ENCODE assay signal across 10 cellular contexts in genomic region chr10:123241391-123242141, GRCh38.
DNase-seq lines count a peak whose midpoint lies in the region; ATAC-seq lines count a peak whose summit lies in the region.
"Had no signal": no experiment of that assay in that cellular context is flagged by ENCODE, and none has a peak within 500 bp of the region (broad histone marks: within the 10 kb centered on the region; RNA-seq: fewer than 3 reads in every experiment).

No MANE protein-coding gene starts in this region.

- H3K36me3 Mint-ChIP-seq in central memory CD8-positive, alpha-beta T cell (ENCODE audit: insufficient read depth), result no peaks in the 10 kb centered on the region
- H3K36me3 Mint-ChIP-seq: brain had no signal

- H3K4me1 Mint-ChIP-seq in central memory CD8-positive, alpha-beta T cell, result peaks cover 26% of the 10 kb centered on the region
- H3K4me1 Mint-ChIP-seq: brain had no signal

- peak overlapping the region; percentile 61 for H3K4me3 Mint-ChIP-seq in central memory CD8-positive, alpha-beta T cell
- H3K4me3 Mint-ChIP-seq: brain had no signal

- H3K27me3 Mint-ChIP-seq in central memory CD8-positive, alpha-beta T cell, result no peaks in the 10 kb centered on the region

- H3K9me3 Mint-ChIP-seq in central memory CD8-positive, alpha-beta T cell, result no peaks in the 10 kb centered on the region

- ATAC-seq in HG02759 (IDR thresholded peaks at IDR 0.05; ENCODE audit: unreplicated experiment) (peak; percentile 59), HG03460 (IDR thresholded peaks at IDR 0.05; ENCODE audit: unreplicated experiment) (no peak), HG03571 (IDR thresholded peaks at IDR 0.05; ENCODE audit: unreplicated experiment) (no peak)
- peak; percentile 88 for ATAC-seq in central memory CD8-positive, alpha-beta T cell (replicated peaks; ENCODE audit: extremely low read depth, poor library complexity, severe bottlenecking)

- H3K27ac Mint-ChIP-seq in central memory CD8-positive, alpha-beta T cell (ENCODE audit: low read depth), result peak overlapping the region; percentile 98
- H3K27ac Mint-ChIP-seq: brain had no signal

- DNase-seq in AML-193 (lab: John Stamatoyannopoulos, UW) (peak; percentile 21 to 33), UCSD-AML1 (lab: John Stamatoyannopoulos, UW; ENCODE audit: unreplicated experiment) (peak; percentile 41), NCI-H2107 (lab: John Stamatoyannopoulos, UW) (no peak), foreskin melanocyte (no peak)
- peak; percentile 18 to 67 for DNase-seq in central memory CD8-positive, alpha-beta T cell (ENCODE audit: low spot score in 2 of 2)
- DNase-seq: NCI-H69 had no signal

Comparison
In these comparisons a context has a peak if more than half of its experiments do, and no peak if none do; other contexts are left out.
1. DNase-seq: peak in AML-193 (2 of 2), UCSD-AML1 (single experiment) and central memory CD8-positive, alpha-beta T cell (2 of 2); none in NCI-H2107 (single experiment) and foreskin melanocyte (single experiment).
2. ATAC-seq: peak in HG02759 (single experiment) and central memory CD8-positive, alpha-beta T cell (single experiment); none in HG03460 (single experiment) and HG03571 (single experiment).